12 cellular contexts compared by ENCODE assay signal in the genomic region with DNA sequence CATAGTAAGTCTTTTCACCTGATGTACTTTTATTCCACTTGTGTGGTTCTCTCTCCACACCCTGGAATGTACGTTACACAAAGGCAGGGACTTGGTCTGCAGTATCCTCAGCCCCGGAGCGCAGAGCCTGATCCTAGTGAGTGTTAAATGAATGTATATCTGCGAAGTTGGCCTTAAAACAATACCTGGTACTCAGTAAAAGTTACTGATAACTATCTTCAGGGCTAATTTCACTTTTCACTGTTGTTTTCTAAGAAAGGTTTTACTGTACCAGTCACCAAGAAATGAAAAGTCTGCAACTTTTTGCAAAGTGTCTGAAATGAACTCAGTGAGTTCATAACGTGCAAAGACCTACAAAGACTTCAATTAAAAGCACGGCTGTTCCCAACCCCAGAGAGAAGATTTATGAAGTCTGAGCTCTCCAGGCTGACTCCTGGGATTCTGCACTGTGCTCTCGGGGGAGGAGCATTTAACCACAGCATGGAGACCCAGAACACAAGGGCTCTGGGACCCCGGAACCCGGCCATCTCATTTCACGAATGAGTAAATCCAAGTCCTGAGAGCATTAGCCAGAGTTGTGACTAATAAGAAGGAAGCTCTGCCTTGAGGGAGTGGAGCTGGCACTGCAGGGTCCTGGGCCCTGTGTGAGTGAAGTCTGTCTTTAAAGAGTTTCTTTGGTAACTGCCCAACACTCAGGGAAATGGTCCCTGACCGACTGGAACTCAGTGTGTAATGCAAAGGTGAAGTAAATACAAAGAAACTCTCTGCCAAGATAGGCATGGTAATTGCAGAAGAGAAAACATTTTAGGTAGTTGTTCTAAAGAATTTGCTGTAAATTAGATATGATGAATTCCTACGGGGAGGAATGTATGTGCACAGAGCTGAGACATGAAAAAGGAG.
DNase-seq lines count a peak whose midpoint lies in the region; ATAC-seq and TF ChIP-seq lines count a peak whose summit lies in the region.
"Had no signal": no experiment of that assay in that cellular context is flagged by ENCODE, and none has a peak within 500 bp of the region (broad histone marks: within the 10 kb centered on the region; RNA-seq: fewer than 3 reads in every experiment).

No MANE protein-coding gene starts in this region.

- H3F3A ChIP-seq in SK-N-SH (replicated peaks; ENCODE audit: insufficient read depth) (peaks cover 21% of the 10 kb centered on the region), smooth muscle cell (ENCODE audit: low read depth) (peaks cover 20% of the 10 kb centered on the region)

- H3K27me3 Mint-ChIP-seq in activated CD4-positive, alpha-beta memory T cell treated with anti-CD3 and anti-CD28 coated beads for 36 hours: peaks cover 5% of the 10 kb centered on the region
- H3K27me3 Mint-ChIP-seq in activated CD4-positive, alpha-beta memory T cell treated with anti-CD3 and anti-CD28 coated beads, Interleukin-2, amount 10 ng/mL, durations not matched to agents 7 days and 5 days: peaks cover 6% of the 10 kb centered on the region

- CTCF ChIA-PET in activated CD4-positive, alpha-beta memory T cell treated with anti-CD3 and anti-CD28 coated beads for 36 hours (lab: Charles Lee): interaction anchor here (0.5 to 11.2 kb wide), 4 partner anchors 9 to 74 kb away, joined by 3 to 157 read pairs (median 4); no protein-coding TSS in a partner anchor
- CTCF ChIA-PET in activated CD4-positive, alpha-beta memory T cell treated with anti-CD3 and anti-CD28 coated beads, Interleukin-2, amount 10 ng/mL, durations not matched to agents 7 days and 5 days (lab: Charles Lee): interaction anchor here (1.1 to 2.8 kb wide), 3 partner anchors 9 to 74 kb away, joined by 3 to 9 read pairs (median 7); no protein-coding TSS in a partner anchor
- CTCF ChIA-PET in SK-N-SH (lab: Yijun Ruan, JAX): interaction anchor here (1.3 to 14.0 kb wide), 3 partner anchors 10 to 75 kb away, joined by 4 to 192 read pairs (median 8); no protein-coding TSS in a partner anchor

- H3K27ac ChIP-seq in SK-N-SH (ENCODE audit: low read depth in 2 of 2, low read length in 1 of 2) (peak overlapping the region; percentile 36 to 67; a peak in 3 of 4 replicates), smooth muscle cell (ENCODE audit: low read depth) (peak overlapping the region; percentile 86), ovary (no peak overlapping the region)
- H3K27ac ChIP-seq: PC-9 had no signal

- 74% methylated on average over 12 of the region's 12 CpGs for WGBS in SK-N-SH (ENCODE audit: low lambda C conversion rate)
- 40% methylated on average over 12 of the region's 12 CpGs for WGBS in smooth muscle cell (ENCODE audit: low lambda C conversion rate)
- WGBS in ovary, 3 donors: 67 to 78% (median 70%) methylated on average over 12 of the region's 12 CpGs

- peaks cover 5% of the 10 kb centered on the region for H3K9me3 Mint-ChIP-seq in activated CD4-positive, alpha-beta memory T cell treated with anti-CD3 and anti-CD28 coated beads for 36 hours
- H3K9me3 Mint-ChIP-seq in activated CD4-positive, alpha-beta memory T cell treated with anti-CD3 and anti-CD28 coated beads, Interleukin-2, amount 10 ng/mL, durations not matched to agents 7 days and 5 days: no peaks in the 10 kb centered on the region

- H4K20me1 ChIP-seq in SK-N-SH (ENCODE audit: insufficient read depth) (no peaks in the 10 kb centered on the region), smooth muscle cell (ENCODE audit: low read depth) (no peaks in the 10 kb centered on the region)

- DNase-seq in activated CD4-positive, alpha-beta memory T cell treated with anti-CD3 and anti-CD28 coated beads for 36 hours: peak; percentile 55
- no peak for DNase-seq in activated CD4-positive, alpha-beta memory T cell treated with anti-CD3 and anti-CD28 coated beads, Interleukin-2, amount 10 ng/mL, durations not matched to agents 7 days and 5 days
- DNase-seq in SK-N-SH: no peak
- DNase-seq in fibroblast of villous mesenchyme (ENCODE audit: low read depth): peak; percentile 24
- no peak for DNase-seq in smooth muscle cell (lab: John Stamatoyannopoulos, UW; ENCODE audit: unreplicated experiment)
- no peak for DNase-seq in Ammon's horn (ENCODE audit: low spot score)
- no peak for DNase-seq in ovary
- DNase-seq: activated gamma-delta T cell; effector memory CD4-positive, alpha-beta T cell; PC-9 had no signal

- no peaks in the 10 kb centered on the region for H3K36me3 Mint-ChIP-seq in activated CD4-positive, alpha-beta memory T cell treated with anti-CD3 and anti-CD28 coated beads for 36 hours
- H3K36me3 Mint-ChIP-seq in activated CD4-positive, alpha-beta memory T cell treated with anti-CD3 and anti-CD28 coated beads, Interleukin-2, amount 10 ng/mL, durations not matched to agents 7 days and 5 days (ENCODE audit: low read depth): no peaks in the 10 kb centered on the region

- H3K79me2 ChIP-seq in SK-N-SH (ENCODE audit: insufficient read depth): no peaks in the 10 kb centered on the region; the same call in 1 of the 2 replicates
- no peaks in the 10 kb centered on the region for H3K79me2 ChIP-seq in smooth muscle cell (ENCODE audit: low read depth)

- ATAC-seq in GM21360 (IDR thresholded peaks at IDR 0.05; ENCODE audit: unreplicated experiment): no peak

- no peaks in the 10 kb centered on the region for H3K9me2 ChIP-seq in SK-N-SH

- H2AFZ ChIP-seq in SK-N-SH (ENCODE audit: low read depth): no peak overlapping the region
- H2AFZ ChIP-seq in smooth muscle cell (ENCODE audit: low read depth): no peak overlapping the region
- H2AFZ ChIP-seq: PC-9 had no signal

- H3K36me3 ChIP-seq in SK-N-SH (replicated peaks in 1 of 2; ENCODE audit: control insufficient read depth in 1 of 2, insufficient read depth in 2 of 2, low read length in 1 of 2) (peaks cover 0 to 11% of the 10 kb centered on the region in 2 experiments), smooth muscle cell (ENCODE audit: low read depth) (no peaks in the 10 kb centered on the region), ovary (no peaks in the 10 kb centered on the region)

- H3K9ac ChIP-seq in SK-N-SH: no peak overlapping the region
- H3K9ac ChIP-seq in smooth muscle cell (ENCODE audit: low read depth): peak overlapping the region; percentile 22

- no peak for TF ChIP-seq EP300 in SK-N-SH (IDR thresholded peaks at IDR 0.05; ENCODE audit: borderline replicate concordance in 1 of 2, low read depth in 1 of 2, low read length in 1 of 2)
- no peak for TF ChIP-seq EP300 in ovary (IDR thresholded peaks at IDR 0.05)

- peak overlapping the region; percentile 39; the same call in 1 of the 2 replicates for H3K4me2 ChIP-seq in SK-N-SH
- H3K4me2 ChIP-seq in smooth muscle cell: peak overlapping the region; percentile 41
- H3K4me2 ChIP-seq: PC-9 had no signal

- POLR2A ChIA-PET in activated CD4-positive, alpha-beta memory T cell treated with anti-CD3 and anti-CD28 coated beads for 36 hours (lab: Charles Lee): no interaction called here
- POLR2A ChIA-PET in activated CD4-positive, alpha-beta memory T cell treated with anti-CD3 and anti-CD28 coated beads, Interleukin-2, amount 10 ng/mL, durations not matched to agents 7 days and 5 days (lab: Charles Lee): no interaction called here
- POLR2A ChIA-PET in SK-N-SH (lab: Yijun Ruan, JAX): no interaction called here

- H3K9me3 ChIP-seq in SK-N-SH (no peaks in the 10 kb centered on the region), smooth muscle cell (replicated peaks; ENCODE audit: low read depth) (no peaks in the 10 kb centered on the region), ovary (no peaks in the 10 kb centered on the region)

- no peaks in the 10 kb centered on the region for H3K27me3 ChIP-seq in SK-N-SH (ENCODE audit: insufficient read depth)
- no peaks in the 10 kb centered on the region for H3K27me3 ChIP-seq in smooth muscle cell (ENCODE audit: low read depth)
- H3K27me3 ChIP-seq in ovary: no peaks in the 10 kb centered on the region

- no peak for TF ChIP-seq POLR2A in ovary (IDR thresholded peaks at IDR 0.05)

- H3K4me3 Mint-ChIP-seq in activated CD4-positive, alpha-beta memory T cell treated with anti-CD3 and anti-CD28 coated beads for 36 hours: no peak overlapping the region
- no peak overlapping the region for H3K4me3 Mint-ChIP-seq in activated CD4-positive, alpha-beta memory T cell treated with anti-CD3 and anti-CD28 coated beads, Interleukin-2, amount 10 ng/mL, durations not matched to agents 7 days and 5 days

- no peak for TF ChIP-seq RAD21 in SK-N-SH (IDR thresholded peaks at IDR 0.05; ENCODE audit: low read length)

- peak overlapping the region; percentile 53 for H3K27ac Mint-ChIP-seq in activated CD4-positive, alpha-beta memory T cell treated with anti-CD3 and anti-CD28 coated beads for 36 hours
- no peak overlapping the region for H3K27ac Mint-ChIP-seq in activated CD4-positive, alpha-beta memory T cell treated with anti-CD3 and anti-CD28 coated beads, Interleukin-2, amount 10 ng/mL, durations not matched to agents 7 days and 5 days

- no peak for TF ChIP-seq CTCF in SK-N-SH (IDR thresholded peaks at IDR 0.05)
- no peak for TF ChIP-seq CTCF in fibroblast of villous mesenchyme (IDR thresholded peaks at IDR 0.05; ENCODE audit: insufficient read depth, low read depth, low read length)
- TF ChIP-seq CTCF in smooth muscle cell (IDR thresholded peaks at IDR 0.05; ENCODE audit: borderline replicate concordance, insufficient read depth, poor library complexity, severe bottlenecking): no peak
- TF ChIP-seq CTCF in ovary (IDR thresholded peaks at IDR 0.05): no peak

- H3K4me3 ChIP-seq in SK-N-SH (ENCODE audit: low read depth in 2 of 2, low read length in 1 of 2) (no peak overlapping the region), fibroblast of villous mesenchyme (ENCODE audit: low read depth, low read length) (no peak overlapping the region), smooth muscle cell (no peak overlapping the region), ovary (no peak overlapping the region)
- H3K4me3 ChIP-seq: PC-9, skin epidermis had no signal

- H3K4me1 ChIP-seq in SK-N-SH (ENCODE audit: control insufficient read depth in 1 of 2, insufficient read depth in 2 of 2, low read depth in 1 of 2, low read length in 1 of 2): peaks cover 17 to 33% of the 10 kb centered on the region in 2 experiments
- H3K4me1 ChIP-seq in smooth muscle cell (ENCODE audit: low read depth): peaks cover 13% of the 10 kb centered on the region
- H3K4me1 ChIP-seq in ovary (ENCODE audit: insufficient read depth): peaks cover 3% of the 10 kb centered on the region

- intact Hi-C loops in activated CD4-positive, alpha-beta memory T cell treated with anti-CD3 and anti-CD28 coated beads for 36 hours (cut with micrococcal nuclease): loop anchor here (1.0 kb wide), 1 partner anchor 9 kb away; no protein-coding TSS in a partner anchor
- intact Hi-C loops in ovary (cut with DNase I): no loop called here

- H3K4me1 Mint-ChIP-seq in activated CD4-positive, alpha-beta memory T cell treated with anti-CD3 and anti-CD28 coated beads for 36 hours (ENCODE audit: low read depth): peaks cover 27% of the 10 kb centered on the region
- H3K4me1 Mint-ChIP-seq in activated CD4-positive, alpha-beta memory T cell treated with anti-CD3 and anti-CD28 coated beads, Interleukin-2, amount 10 ng/mL, durations not matched to agents 7 days and 5 days: peaks cover 14% of the 10 kb centered on the region

Comparison
In these comparisons a context has a peak if more than half of its experiments do, and no peak if none do; other contexts are left out.
1. DNase-seq: peak in activated CD4-positive, alpha-beta memory T cell treated with anti-CD3 and anti-CD28 coated beads for 36 hours (single experiment) and fibroblast of villous mesenchyme (single experiment); none in activated CD4-positive, alpha-beta memory T cell treated with anti-CD3 and anti-CD28 coated beads, Interleukin-2, amount 10 ng/mL, durations not matched to agents 7 days and 5 days (single experiment), SK-N-SH (single experiment), smooth muscle cell (single experiment), Ammon's horn (single experiment) and ovary (0 of 5).
2. H3K27ac ChIP-seq: peak in SK-N-SH (2 of 2) and smooth muscle cell (single experiment); none in ovary (0 of 2).